In genomic region chr6:116531675-116532570, GRCh38 we compare ENCODE assay signal across 9 cellular contexts. TPM values are rescaled to one million over a fixed set of nuclear protein-coding genes. Genes with fewer than 3 reads are reported as not detected.
A peak's percentile ranks its signal among the peaks of the same experiment; 100 is the strongest.
DNase-seq lines count a peak whose midpoint lies in the region; ATAC-seq, FAIRE-seq and TF ChIP-seq lines count a peak whose summit lies in the region.
"Had no signal": no experiment of that assay in that cellular context is flagged by ENCODE, and none has a peak within 500 bp of the region (broad histone marks: within the 10 kb centered on the region; RNA-seq: fewer than 3 reads in every experiment).

No MANE protein-coding gene starts in this region.

- CTCF ChIA-PET in HEK293T (lab: Yijun Ruan, JAX) = interaction anchor here (0.8 to 2.0 kb wide), 7 partner anchors 8 to 263 kb away, joined by 3 to 12 read pairs (median 7); no protein-coding TSS in a partner anchor
- CTCF ChIA-PET in K562 (lab: Yijun Ruan, JAX; ENCODE audit: low intra/inter-chr PET ratio) = interaction anchor here (0.6 to 3.7 kb wide), 7 partner anchors 8 to 315 kb away, joined by 3 to 22 read pairs (median 3); no protein-coding TSS in a partner anchor

- H3K79me2 ChIP-seq in K562 (ENCODE audit: control insufficient read depth, insufficient read depth, low read length) = no peaks in the 10 kb centered on the region

- TF ChIP-seq CTCF in K562 (IDR thresholded peaks at IDR 0.05 in 2 of 3, conservative IDR thresholded peaks at IDR 0.05 in 1 of 3; ENCODE audit: insufficient read depth in 2 of 3, low read depth in 1 of 3, low read length in 3 of 3) = peak; percentile 79 to 86 (median 84)

- H3K36me3 ChIP-seq in K562 (ENCODE audit: control insufficient read depth, insufficient read depth, low read length) = no peaks in the 10 kb centered on the region
- H3K36me3 ChIP-seq: BLaER1 had no signal

- intact Hi-C loops in K562 (cut with micrococcal nuclease) = loop anchor here (1.0 to 2.0 kb wide), 5 partner anchors 21 to 315 kb away; partner anchors contain the start of gene CALHM5

- no TSS peak for BruUV-seq in K562 (replicated peaks; lab: Mats Ljungman, UMichigan)

- POLR2A ChIA-PET in HEK293T (lab: Yijun Ruan, JAX) (no interaction called here), K562 (lab: Yijun Ruan, JAX) (no interaction called here)

- DNase-seq in NCI-H1417 (lab: John Stamatoyannopoulos, UW) = peak; percentile 21 to 73 (median 36)
- no peak for DNase-seq in NCI-H1417 treated with DMSO at 0.1 percent for 48 hours (lab: John Stamatoyannopoulos, UW)
- peak; percentile 64 for DNase-seq in HEK293T (ENCODE audit: extremely low spot score)
- peak; percentile 5 for DNase-seq in NCI-H1048 (lab: John Stamatoyannopoulos, UW)
- DNase-seq in T-helper 9 cell = peak; percentile 48
- peak; percentile 63 to 78 (median 66) for DNase-seq in K562 (ENCODE audit: extremely low read depth in 1 of 4, low spot score in 3 of 4)
- DNase-seq in inferior parietal cortex (ENCODE audit: extremely low spot score) = peak; percentile 73
- DNase-seq in stimulated activated CD4-positive, alpha-beta T cell treated with anti-CD3 and anti-CD28 coated beads, Interleukin-1b, Interleukin-23, amount 100 ng/mL, for 48 hours = peak; percentile 28

- no peaks in the 10 kb centered on the region for H3K9me1 ChIP-seq in K562 (ENCODE audit: control insufficient read depth, insufficient read depth, low read length)

- peak; percentile 64 to 88 for TF ChIP-seq RAD21 in K562 (CRISPR knock-in tag; conservative IDR thresholded peaks at IDR 0.05 in 1 of 2, IDR thresholded peaks at IDR 0.05 in 1 of 2)

- H3K9ac ChIP-seq in K562 (ENCODE audit: insufficient read depth in 1 of 2, low read depth in 2 of 2, low read length in 2 of 2) = no peak overlapping the region
- H3K9ac ChIP-seq: BLaER1 had no signal

- H3K4me2 ChIP-seq in K562 (ENCODE audit: insufficient read depth, low read length) = no peak overlapping the region
- H3K4me2 ChIP-seq: BLaER1 had no signal

- H3K27ac ChIP-seq in K562 (ENCODE audit: extremely low read depth, low read depth, low read length) = no peak overlapping the region
- H3K27ac ChIP-seq: BLaER1 had no signal

- no peaks in the 10 kb centered on the region for H4K20me1 ChIP-seq in K562 (replicated peaks; ENCODE audit: control insufficient read depth, insufficient read depth, low read length)
- H4K20me1 ChIP-seq: BLaER1 had no signal

- H3K27me3 ChIP-seq in K562 (ENCODE audit: control insufficient read depth in 2 of 2, insufficient read depth in 2 of 2, low read length in 2 of 2) = peaks cover 0 to 4% of the 10 kb centered on the region in 2 experiments; a peak in 2 of 5 replicates
- H3K27me3 ChIP-seq: BLaER1 had no signal

- FAIRE-seq in K562 (lab: Jason Lieb, UNC) = peak; percentile 93

- TF ChIP-seq POLR2A in K562 (conservative IDR thresholded peaks at IDR 0.05) = no peak

- H2AFZ ChIP-seq in K562 (ENCODE audit: low read depth, low read length) = no peak overlapping the region

- ATAC-seq in K562 = peak; percentile 88

- H3K4me3 ChIP-seq in K562 = no peak overlapping the region
- H3K4me3 ChIP-seq: BLaER1 had no signal

- peaks cover 0 to 2% of the 10 kb centered on the region in 2 experiments; a peak in 1 of 5 replicates for H3K4me1 ChIP-seq in K562 (replicated peaks in 1 of 2; ENCODE audit: control insufficient read depth in 2 of 2, insufficient read depth in 2 of 2, low read length in 2 of 2)
- H3K4me1 ChIP-seq: BLaER1 had no signal

- TF ChIP-seq EP300 in K562 (IDR thresholded peaks at IDR 0.05; ENCODE audit: low read length) = no peak

- H3K9me3 ChIP-seq in K562 (replicated peaks; ENCODE audit: control insufficient read depth, insufficient read depth, low read depth, low read length) = no peaks in the 10 kb centered on the region
- H3K9me3 ChIP-seq: BLaER1 had no signal

- in situ Hi-C loops in K562 (cut with MboI) = loop anchor here (10.0 kb wide), 1 partner anchor 267 kb away; no protein-coding TSS in a partner anchor

- 48% methylated on average over 12 of the region's 12 CpGs for WGBS in K562 (ENCODE audit: insufficient coverage, low coverage, missing lambda C conversion rate)

TF ChIP-seq in K562, 482 proteins besides CTCF, POLR2A, EP300 and RAD21 (continues in another document):
- no peak for TF ChIP-seq PHTF2 (CRISPR knock-in tag; IDR thresholded peaks at IDR 0.05)
- TF ChIP-seq SOX6 (IDR thresholded peaks at IDR 0.05) = no peak

RNA-seq across cellular contexts. Expression of gene TRAPPC3L, which starts 13.6 kb away (rescaled TPM):
- not detected in 2 replicates for total RNA-seq in K562 (2011; cell fraction: chromatin; rRNA removed; ENCODE audit: low replicate concordance)
- total RNA-seq in K562 (2011; cell fraction: nucleolus; rRNA removed) = not detected in 2 replicates
- not detected in 2 replicates for total RNA-seq in K562 (2011; cell fraction: nucleoplasm; rRNA removed)
- total RNA-seq in K562 (2014; rRNA removed) = not detected in 2 replicates
- total RNA-seq in K562 (2014; rRNA removed; fragmentation: Illumina TruSeq; extraction: Trizol) = not detected in 2 replicates
- total RNA-seq in K562 (2015; rRNA removed; fragmentation: Illumina TruSeq; extraction: Trizol) = not detected in 2 replicates
- not detected in 2 replicates for total RNA-seq in K562 (2021)
- polyA plus RNA-seq in K562 (2011; rRNA removed) = not detected in 2 replicates
- not detected in 2 replicates for polyA plus RNA-seq in K562 (2011; cell fraction: cytosol; rRNA removed)
- not detected in 2 replicates for polyA plus RNA-seq in K562 (2011; cell fraction: nucleus; rRNA removed)
- 0.04 TPM in 1 of 2 replicates, not detected in the other for polyA plus RNA-seq in K562 (2012)
- polyA plus RNA-seq in K562 (2014; fragmentation: Illumina TruSeq; extraction: Trizol) = not detected in 2 replicates
- not detected for polyA plus RNA-seq in K562 (2014; fragmentation: Nextera tagmentation; extraction: Ambion mirVana)
- not detected in 2 replicates for polyA plus RNA-seq in K562 (2014; rRNA removed)
- polyA minus RNA-seq in K562 (2011; rRNA and poly(A)+ RNA removed) = not detected in 2 replicates
- not detected in 2 replicates for polyA minus RNA-seq in K562 (2011; cell fraction: cytosol; rRNA and poly(A)+ RNA removed)
- not detected in 2 replicates for polyA minus RNA-seq in K562 (2011; cell fraction: nucleus; rRNA and poly(A)+ RNA removed)

RNA-seq across cellular contexts. Expression of gene CALHM5, which starts 20.5 kb away (rescaled TPM):
- total RNA-seq in K562 (2011; cell fraction: chromatin; rRNA removed; ENCODE audit: low replicate concordance) = 0.05 TPM in 1 of 2 replicates, not detected in the other
- not detected in 2 replicates for total RNA-seq in K562 (2011; cell fraction: nucleolus; rRNA removed)
- total RNA-seq in K562 (2011; cell fraction: nucleoplasm; rRNA removed) = under 0.01 TPM in 1 of 2 replicates, not detected in the other
- total RNA-seq in K562 (2014; rRNA removed) (under 0.01 and 0.08 TPM in 2 replicates), K562 (2014; rRNA removed; fragmentation: Illumina TruSeq; extraction: Trizol) (0.04 and 0.06 TPM in 2 replicates), K562 (2015; rRNA removed; fragmentation: Illumina TruSeq; extraction: Trizol) (under 0.01 TPM in 1 of 2 replicates, not detected in the other), K562 (2021) (0.02 and 0.04 TPM in 2 replicates)
- polyA plus RNA-seq in K562 (2011; rRNA removed) (0.01 TPM in 1 of 2 replicates, not detected in the other), K562 (2014; fragmentation: Illumina TruSeq; extraction: Trizol) (0.01 and 0.06 TPM in 2 replicates), K562 (2014; fragmentation: Nextera tagmentation; extraction: Ambion mirVana) (under 1 TPM in 1 of 2 experiments, not detected in 1; 0.04 TPM), K562 (2014; rRNA removed) (0.05 TPM in 1 of 2 replicates, not detected in the other)
- polyA plus RNA-seq in K562 (2011; cell fraction: cytosol; rRNA removed) = not detected in 2 replicates
- polyA plus RNA-seq in K562 (2011; cell fraction: nucleus; rRNA removed) = not detected in 2 replicates
- 0.03 and 0.04 TPM in 2 replicates for polyA plus RNA-seq in K562 (2012)
- polyA minus RNA-seq in K562 (2011; rRNA and poly(A)+ RNA removed) = 0.04 TPM in 1 of 2 replicates, not detected in the other
- not detected in 2 replicates for polyA minus RNA-seq in K562 (2011; cell fraction: cytosol; rRNA and poly(A)+ RNA removed)
- polyA minus RNA-seq in K562 (2011; cell fraction: nucleus; rRNA and poly(A)+ RNA removed) = not detected in 2 replicates

RNA-seq across cellular contexts. Expression of gene CALHM4, which starts 21.6 kb away (rescaled TPM):
- not detected in 2 replicates for total RNA-seq in K562 (2011; cell fraction: chromatin; rRNA removed; ENCODE audit: low replicate concordance)
- total RNA-seq in K562 (2011; cell fraction: nucleolus; rRNA removed) = not detected in 2 replicates
- not detected in 2 replicates for total RNA-seq in K562 (2011; cell fraction: nucleoplasm; rRNA removed)
- total RNA-seq in K562 (2014; rRNA removed) (not detected in 2 replicates), K562 (2014; rRNA removed; fragmentation: Illumina TruSeq; extraction: Trizol) (not detected in 2 replicates), K562 (2015; rRNA removed; fragmentation: Illumina TruSeq; extraction: Trizol) (not detected in 2 replicates), K562 (2021) (not detected in 2 replicates)
- polyA plus RNA-seq in K562 (2011; rRNA removed) (not detected in 2 replicates), K562 (2014; fragmentation: Illumina TruSeq; extraction: Trizol) (not detected in 2 replicates), K562 (2014; fragmentation: Nextera tagmentation; extraction: Ambion mirVana) (not detected), K562 (2014; rRNA removed) (not detected in 2 replicates)
- polyA plus RNA-seq in K562 (2011; cell fraction: cytosol; rRNA removed) = not detected in 2 replicates
- not detected in 2 replicates for polyA plus RNA-seq in K562 (2011; cell fraction: nucleus; rRNA removed)
- polyA plus RNA-seq in K562 (2012) = not detected in 2 replicates
- polyA minus RNA-seq in K562 (2011; rRNA and poly(A)+ RNA removed) = not detected in 2 replicates
- polyA minus RNA-seq in K562 (2011; cell fraction: cytosol; rRNA and poly(A)+ RNA removed) = not detected in 2 replicates
- not detected in 2 replicates for polyA minus RNA-seq in K562 (2011; cell fraction: nucleus; rRNA and poly(A)+ RNA removed)

RNA-seq across cellular contexts. Expression of gene RWDD1, which starts 39.4 kb away (rescaled TPM):
- total RNA-seq in K562 (2011; cell fraction: chromatin; rRNA removed; ENCODE audit: low replicate concordance) = 5.0 and 8.2 TPM in 2 replicates
- 1.8 and 2.4 TPM in 2 replicates for total RNA-seq in K562 (2011; cell fraction: nucleolus; rRNA removed)
- 6.2 and 6.5 TPM in 2 replicates for total RNA-seq in K562 (2011; cell fraction: nucleoplasm; rRNA removed)
- 31.9 and 36.2 TPM in 2 replicates for total RNA-seq in K562 (2014; rRNA removed)
- 63.9 and 72.5 TPM in 2 replicates for total RNA-seq in K562 (2014; rRNA removed; fragmentation: Illumina TruSeq; extraction: Trizol)
- total RNA-seq in K562 (2015; rRNA removed; fragmentation: Illumina TruSeq; extraction: Trizol) = 69.4 and 77.3 TPM in 2 replicates
- 37.3 and 42.8 TPM in 2 replicates for total RNA-seq in K562 (2021)
- polyA plus RNA-seq in K562 (2011; rRNA removed) = 40.4 and 42.9 TPM in 2 replicates
- polyA plus RNA-seq in K562 (2011; cell fraction: cytosol; rRNA removed) = 14.8 and 24.2 TPM in 2 replicates
- polyA plus RNA-seq in K562 (2011; cell fraction: nucleus; rRNA removed) = 9.8 and 12.7 TPM in 2 replicates
- 35.1 and 39.5 TPM in 2 replicates for polyA plus RNA-seq in K562 (2012)
- polyA plus RNA-seq in K562 (2014; fragmentation: Illumina TruSeq; extraction: Trizol) = 64.1 and 89.8 TPM in 2 replicates
- 10 to 100 TPM; 48.7 to 53.2 TPM for polyA plus RNA-seq in K562 (2014; fragmentation: Nextera tagmentation; extraction: Ambion mirVana)
- polyA plus RNA-seq in K562 (2014; rRNA removed) = 44.4 and 48.0 TPM in 2 replicates
- polyA minus RNA-seq in K562 (2011; rRNA and poly(A)+ RNA removed) = 18.0 and 22.8 TPM in 2 replicates
- polyA minus RNA-seq in K562 (2011; cell fraction: cytosol; rRNA and poly(A)+ RNA removed) = 8.6 and 9.0 TPM in 2 replicates
- polyA minus RNA-seq in K562 (2011; cell fraction: nucleus; rRNA and poly(A)+ RNA removed) = 3.9 and 5.7 TPM in 2 replicates
